In genomic region chr20:1440024-1440423, GRCh38 we compare ENCODE assay signal across 9 cellular contexts. TPM values are rescaled to one million over a fixed set of nuclear protein-coding genes. Genes with fewer than 3 reads are reported as not detected.
DNase-seq lines count a peak whose midpoint lies in the region; ATAC-seq and TF ChIP-seq lines count a peak whose summit lies in the region.
"Had no signal": no experiment of that assay in that cellular context is flagged by ENCODE, and none has a peak within 500 bp of the region (broad histone marks: within the 10 kb centered on the region; RNA-seq: fewer than 3 reads in every experiment).

No MANE protein-coding gene starts in this region.

- peak; percentile 69 for TF ChIP-seq CTCF in brain microvascular endothelial cell (IDR thresholded peaks at IDR 0.05; ENCODE audit: low read depth, low read length, missing control alignments)

- H3K27me3 ChIP-seq in brain microvascular endothelial cell (replicated peaks): no peaks in the 10 kb centered on the region

- ATAC-seq in HG03175 (IDR thresholded peaks at IDR 0.05; ENCODE audit: unreplicated experiment): no peak
- ATAC-seq in GM18867 (IDR thresholded peaks at IDR 0.05; ENCODE audit: unreplicated experiment): no peak
- ATAC-seq: sciatic nerve had no signal

- peaks cover 32% of the 10 kb centered on the region for H3K36me3 Mint-ChIP-seq in activated naive CD4-positive, alpha-beta T cell treated with anti-CD3 and anti-CD28 coated beads, Interleukin-2, amount 10 ng/mL, durations not matched to agents 7 days and 5 days

- H3K4me3 ChIP-seq in brain microvascular endothelial cell (ENCODE audit: low read depth, low read length): no peak overlapping the region

- H3K27me3 Mint-ChIP-seq in activated naive CD4-positive, alpha-beta T cell treated with anti-CD3 and anti-CD28 coated beads, Interleukin-2, amount 10 ng/mL, durations not matched to agents 7 days and 5 days: peaks cover 6% of the 10 kb centered on the region

- in situ Hi-C loops in brain microvascular endothelial cell (cut with HindIII; ENCODE audit: low pct_ligation_motif_present, low sequenced_read_pairs): loop anchor here (25.0 kb wide), 1 partner anchor 128 kb away; no protein-coding TSS in a partner anchor

- DNase-seq in activated naive CD4-positive, alpha-beta T cell treated with anti-CD3 and anti-CD28 coated beads, Interleukin-2, amount 10 ng/mL, durations not matched to agents 7 days and 5 days: peak; percentile 46
- no peak for DNase-seq in activated naive CD4-positive, alpha-beta T cell treated with Interleukin-2 at 50 U/mL for 16 hours
- DNase-seq in NAMALWA (ENCODE audit: low spot score): peak; percentile 72
- no peak for DNase-seq in brain microvascular endothelial cell
- peak; percentile 30 for DNase-seq in renal cortical epithelial cell (ENCODE audit: low read depth)
- DNase-seq in NCI-H1436 treated with DMSO at 0.1 percent for 48 hours (lab: John Stamatoyannopoulos, UW): no peak

- H3K27ac ChIP-seq in brain microvascular endothelial cell: no peak overlapping the region

- H3K36me3 ChIP-seq in brain microvascular endothelial cell (replicated peaks): peaks cover 32% of the 10 kb centered on the region

- CTCF ChIA-PET in activated naive CD4-positive, alpha-beta T cell treated with anti-CD3 and anti-CD28 coated beads, Interleukin-2, amount 10 ng/mL, durations not matched to agents 7 days and 5 days (lab: Charles Lee): interaction anchor here (0.7 to 1.9 kb wide), 7 partner anchors 28 to 227 kb away, joined by 3 to 10 read pairs (median 3); no protein-coding TSS in a partner anchor

- no peak overlapping the region for H3K4me3 Mint-ChIP-seq in activated naive CD4-positive, alpha-beta T cell treated with anti-CD3 and anti-CD28 coated beads, Interleukin-2, amount 10 ng/mL, durations not matched to agents 7 days and 5 days

- H3K4me1 Mint-ChIP-seq in activated naive CD4-positive, alpha-beta T cell treated with anti-CD3 and anti-CD28 coated beads, Interleukin-2, amount 10 ng/mL, durations not matched to agents 7 days and 5 days: peaks cover 38% of the 10 kb centered on the region

- peak overlapping the region; percentile 33 for H3K27ac Mint-ChIP-seq in activated naive CD4-positive, alpha-beta T cell treated with anti-CD3 and anti-CD28 coated beads, Interleukin-2, amount 10 ng/mL, durations not matched to agents 7 days and 5 days

- H3K9me3 Mint-ChIP-seq in activated naive CD4-positive, alpha-beta T cell treated with anti-CD3 and anti-CD28 coated beads, Interleukin-2, amount 10 ng/mL, durations not matched to agents 7 days and 5 days: no peaks in the 10 kb centered on the region

RNA-seq across cellular contexts. Expression of gene NSFL1C, which starts 26.6 kb away (rescaled TPM):
- total RNA-seq in renal cortical epithelial cell: 30.6 and 50.1 TPM in 2 replicates

RNA-seq across cellular contexts. Expression of gene FKBP1A, which starts 47.2 kb away (rescaled TPM):
- total RNA-seq in renal cortical epithelial cell: 131 and 138 TPM in 2 replicates

RNA-seq across cellular contexts. Expression of gene SIRPB2, which starts 51.2 kb away (rescaled TPM):
- total RNA-seq in renal cortical epithelial cell: not detected in 2 replicates

Comparison
In these comparisons a context has a peak if more than half of its experiments do, and no peak if none do; other contexts are left out.
1. DNase-seq: peak in activated naive CD4-positive, alpha-beta T cell treated with anti-CD3 and anti-CD28 coated beads, Interleukin-2, amount 10 ng/mL, durations not matched to agents 7 days and 5 days (single experiment), NAMALWA (single experiment) and renal cortical epithelial cell (single experiment); none in activated naive CD4-positive, alpha-beta T cell treated with Interleukin-2 at 50 U/mL for 16 hours (single experiment), brain microvascular endothelial cell (single experiment) and NCI-H1436 treated with DMSO at 0.1 percent for 48 hours (single experiment).